11 cellular contexts compared by ENCODE assay signal in the genomic region with DNA sequence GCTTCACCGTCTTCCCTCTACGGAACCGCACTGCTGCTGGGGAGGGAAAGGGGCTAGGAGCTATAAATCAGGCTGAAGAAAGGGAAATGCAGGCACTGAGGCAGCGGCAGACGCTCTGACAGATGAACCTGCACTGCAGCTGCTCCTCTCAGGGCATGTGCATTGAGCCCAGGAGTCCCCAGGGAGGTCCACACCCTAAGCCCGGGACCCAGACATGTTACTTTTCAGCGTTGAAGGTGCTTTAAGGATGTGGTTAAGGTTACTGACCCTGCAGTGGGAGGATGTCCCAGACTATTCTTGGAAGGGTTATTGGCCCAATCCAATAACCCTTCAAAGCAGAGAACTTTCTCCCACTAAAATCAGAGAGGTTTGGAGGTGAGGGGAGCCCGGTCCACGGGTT.
DNase-seq lines count a peak whose midpoint lies in the region; ATAC-seq and TF ChIP-seq lines count a peak whose summit lies in the region.
"Had no signal": no experiment of that assay in that cellular context is flagged by ENCODE, and none has a peak within 500 bp of the region (broad histone marks: within the 10 kb centered on the region; RNA-seq: fewer than 3 reads in every experiment).

No MANE protein-coding gene starts in this region.

- H3K27me3 ChIP-seq in GM06990 (replicated peaks; ENCODE audit: control insufficient read depth, insufficient read depth, low read length): no peaks in the 10 kb centered on the region

- ATAC-seq in GM19372 (IDR thresholded peaks at IDR 0.05; ENCODE audit: low read depth, unreplicated experiment) (peak; percentile 75), HG02885 (IDR thresholded peaks at IDR 0.05; ENCODE audit: poor library complexity, unreplicated experiment) (peak; percentile 80)

- H3K4me3 ChIP-seq in GM06990 (replicated peaks; ENCODE audit: low read depth, low read length): no peak overlapping the region

- H3K36me3 ChIP-seq in GM06990 (ENCODE audit: control insufficient read depth, insufficient read depth, low read length): no peaks in the 10 kb centered on the region

- peak; percentile 71 for DNase-seq in GM06990 (ENCODE audit: extremely low read depth, insufficient read length)
- peak; percentile 68 for DNase-seq in NCI-H2171 treated with DMSO at 0.1 percent for 48 hours (lab: John Stamatoyannopoulos, UW)
- DNase-seq in effector CD4-positive, alpha-beta T cell: no peak
- no peak for DNase-seq in activated CD4-positive, alpha-beta T cell treated with anti-CD3 and anti-CD28 coated beads, Interleukin-2, amount 50 U/mL, for 4 hours
- DNase-seq in activated T-cell treated with anti-CD3 and anti-CD28 coated beads, Interleukin-2, amount 50 U/mL, for 48 hours: no peak
- no peak for DNase-seq in NCI-H2081 treated with DMSO at 0.1 percent for 48 hours (lab: John Stamatoyannopoulos, UW)
- DNase-seq: activated gamma-delta T cell treated with Interleukin-2 at 50 U/mL for 16 hours, cerebellar nuclear complex, NCI-H1105 had no signal

- TF ChIP-seq CTCF in GM06990 (IDR thresholded peaks at IDR 0.05; ENCODE audit: insufficient read depth, low read length, poor library complexity, severe bottlenecking): no peak

Comparison
In these comparisons a context has a peak if more than half of its experiments do, and no peak if none do; other contexts are left out.
1. DNase-seq: peak in GM06990 (single experiment) and NCI-H2171 treated with DMSO at 0.1 percent for 48 hours (single experiment); none in effector CD4-positive, alpha-beta T cell (single experiment), activated CD4-positive, alpha-beta T cell treated with anti-CD3 and anti-CD28 coated beads, Interleukin-2, amount 50 U/mL, for 4 hours (0 of 2), activated T-cell treated with anti-CD3 and anti-CD28 coated beads, Interleukin-2, amount 50 U/mL, for 48 hours (0 of 2) and NCI-H2081 treated with DMSO at 0.1 percent for 48 hours (single experiment).